ENCODE assay signal across 15 cellular contexts in genomic region chr4:180598281-180598680, GRCh38.
"Had no signal": no experiment of that assay in that cellular context is flagged by ENCODE, and none has a peak within 500 bp of the region (broad histone marks: within the 10 kb centered on the region; RNA-seq: fewer than 3 reads in every experiment).

No MANE protein-coding gene starts in this region.

- H3K36me3 Mint-ChIP-seq: activated CD8-positive, alpha-beta memory T cell treated with anti-CD3 and anti-CD28 coated beads, Interleukin-2, amount 10 ng/mL, durations not matched to agents 7 days and 5 days; activated naive CD4-positive, alpha-beta T cell treated with anti-CD3 and anti-CD28 coated beads, Interleukin-2, amount 50 U/mL, for 72 hours; naive thymus-derived CD4-positive, alpha-beta T cell had no signal

- H3K4me1 Mint-ChIP-seq: activated CD8-positive, alpha-beta memory T cell treated with anti-CD3 and anti-CD28 coated beads, Interleukin-2, amount 10 ng/mL, durations not matched to agents 7 days and 5 days; naive thymus-derived CD4-positive, alpha-beta T cell had no signal

- DNase-seq: activated CD4-positive, alpha-beta T cell treated with anti-CD3 and anti-CD28 coated beads, Interleukin-2, amount 50 U/mL, for 48 hours; activated CD8-positive, alpha-beta memory T cell treated with anti-CD3 and anti-CD28 coated beads, Interleukin-2, amount 10 ng/mL, durations not matched to agents 7 days and 5 days; activated effector memory CD4-positive, alpha-beta T cell treated with Interleukin-2 at 50 U/mL for 16 hours; activated T-cell treated with anti-CD3 and anti-CD28 coated beads, Interleukin-2, amount 50 U/mL, for 24 hours; amygdala; dermis blood vessel endothelial cell; hypothalamus; left cardiac atrium; lower lobe of right lung; naive thymus-derived CD4-positive, alpha-beta T cell; right cardiac atrium; small intestine had no signal

- H3K4me3 Mint-ChIP-seq: activated CD8-positive, alpha-beta memory T cell treated with anti-CD3 and anti-CD28 coated beads, Interleukin-2, amount 10 ng/mL, durations not matched to agents 7 days and 5 days; activated T-cell treated with anti-CD3 and anti-CD28 coated beads, Interleukin-2, amount 50 U/mL, for 24 hours; naive thymus-derived CD4-positive, alpha-beta T cell had no signal

- H3K27me3 Mint-ChIP-seq: activated CD8-positive, alpha-beta memory T cell treated with anti-CD3 and anti-CD28 coated beads, Interleukin-2, amount 10 ng/mL, durations not matched to agents 7 days and 5 days; activated T-cell treated with anti-CD3 and anti-CD28 coated beads, Interleukin-2, amount 50 U/mL, for 24 hours; naive thymus-derived CD4-positive, alpha-beta T cell had no signal

- H3K27ac Mint-ChIP-seq: activated CD8-positive, alpha-beta memory T cell treated with anti-CD3 and anti-CD28 coated beads, Interleukin-2, amount 10 ng/mL, durations not matched to agents 7 days and 5 days; activated naive CD4-positive, alpha-beta T cell treated with anti-CD3 and anti-CD28 coated beads, Interleukin-2, amount 50 U/mL, for 72 hours; activated T-cell treated with anti-CD3 and anti-CD28 coated beads, Interleukin-2, amount 50 U/mL, for 24 hours; naive thymus-derived CD4-positive, alpha-beta T cell had no signal

- H3K4me3 ChIP-seq: lower lobe of right lung had no signal

- H3K27ac ChIP-seq: lower lobe of right lung had no signal

- H3K4me1 ChIP-seq: lower lobe of right lung had no signal

- H3K9me3 ChIP-seq: lower lobe of right lung had no signal

- FAIRE-seq: small intestine, TTC549 had no signal

- H3K36me3 ChIP-seq: lower lobe of right lung had no signal

- ATAC-seq: activated CD4-positive, CD25-positive, alpha-beta regulatory T cell treated with anti-CD3 and anti-CD28 coated beads, Interleukin-2, amount 50 U/mL, for 24 hours; activated CD8-positive, alpha-beta memory T cell treated with anti-CD3 and anti-CD28 coated beads, Interleukin-2, amount 10 ng/mL, durations not matched to agents 7 days and 5 days; activated naive CD4-positive, alpha-beta T cell treated with anti-CD3 and anti-CD28 coated beads, Interleukin-2, amount 50 U/mL, for 72 hours; left cardiac atrium; lower lobe of right lung; naive thymus-derived CD4-positive, alpha-beta T cell; right cardiac atrium had no signal
